In genomic region chr14:104442107-104442551, GRCh38 we compare ENCODE assay signal across 18 cellular contexts.
A peak's percentile ranks its signal among the peaks of the same experiment; 100 is the strongest.
DNase-seq lines count a peak whose midpoint lies in the region; ATAC-seq and TF ChIP-seq lines count a peak whose summit lies in the region.
"Had no signal": no experiment of that assay in that cellular context is flagged by ENCODE, and none has a peak within 500 bp of the region (broad histone marks: within the 10 kb centered on the region; RNA-seq: fewer than 3 reads in every experiment).

No MANE protein-coding gene starts in this region.

- in situ Hi-C loops in G401 (cut with HindIII; ENCODE audit: low sequenced_read_pairs), result no loop called here

- H3K9me3 Mint-ChIP-seq in activated CD8-positive, alpha-beta memory T cell treated with anti-CD3 and anti-CD28 coated beads, Interleukin-2, amount 10 ng/mL, durations not matched to agents 7 days and 5 days (ENCODE audit: low read depth), result peaks cover 5% of the 10 kb centered on the region

- ATAC-seq in Right ventricle myocardium inferior, result no peak
- no peak for ATAC-seq in heart right ventricle
- no peak for ATAC-seq in activated CD8-positive, alpha-beta memory T cell treated with anti-CD3 and anti-CD28 coated beads, Interleukin-2, amount 10 ng/mL, durations not matched to agents 7 days and 5 days
- no peak for ATAC-seq in lung (ENCODE audit: insufficient read depth, low FRiP score)
- ATAC-seq in upper lobe of left lung (ENCODE audit: low FRiP score in 2 of 2), result no peak
- ATAC-seq: lower lobe of right lung had no signal

- H3K36me3 Mint-ChIP-seq in activated CD8-positive, alpha-beta memory T cell treated with anti-CD3 and anti-CD28 coated beads, Interleukin-2, amount 10 ng/mL, durations not matched to agents 7 days and 5 days, result no peaks in the 10 kb centered on the region
- H3K36me3 Mint-ChIP-seq: CD4-positive, alpha-beta memory T cell had no signal

- H3K27ac ChIP-seq in heart right ventricle (no peak overlapping the region), lung (ENCODE audit: low read depth in 1 of 2, low read length in 1 of 2) (no peak overlapping the region), upper lobe of left lung (no peak overlapping the region)
- H3K27ac ChIP-seq: HL-60, lower lobe of right lung, parathyroid adenoma, SJCRH30 had no signal

- intact Hi-C loops in Right ventricle myocardium inferior (cut with DNase I), result no loop called here
- intact Hi-C loops in heart right ventricle (cut with DNase I), result no loop called here

- CTCF ChIA-PET in activated CD8-positive, alpha-beta memory T cell treated with anti-CD3 and anti-CD28 coated beads, Interleukin-2, amount 10 ng/mL, durations not matched to agents 7 days and 5 days (lab: Charles Lee), result no interaction called here

- H3K9me3 ChIP-seq in heart right ventricle (peaks cover 0 to 10% (median 0%) of the 10 kb centered on the region in 11 donors), lung (ENCODE audit: control insufficient read depth in 2 of 2, insufficient read depth in 1 of 2, low read length in 1 of 2) (peaks cover 0 to 2% of the 10 kb centered on the region in 2 donors), upper lobe of left lung (no peaks in the 10 kb centered on the region)
- H3K9me3 ChIP-seq: lower lobe of right lung, SJCRH30 had no signal

- H3K4me3 Mint-ChIP-seq in activated CD8-positive, alpha-beta memory T cell treated with anti-CD3 and anti-CD28 coated beads, Interleukin-2, amount 10 ng/mL, durations not matched to agents 7 days and 5 days, result no peak overlapping the region
- H3K4me3 Mint-ChIP-seq: CD4-positive, alpha-beta memory T cell had no signal

- H3K27me3 Mint-ChIP-seq in activated CD8-positive, alpha-beta memory T cell treated with anti-CD3 and anti-CD28 coated beads, Interleukin-2, amount 10 ng/mL, durations not matched to agents 7 days and 5 days, result no peaks in the 10 kb centered on the region

- no peaks in the 10 kb centered on the region for H3K4me1 Mint-ChIP-seq in activated CD8-positive, alpha-beta memory T cell treated with anti-CD3 and anti-CD28 coated beads, Interleukin-2, amount 10 ng/mL, durations not matched to agents 7 days and 5 days
- H3K4me1 Mint-ChIP-seq: CD4-positive, alpha-beta memory T cell had no signal

- TF ChIP-seq CTCF in heart right ventricle (IDR thresholded peaks at IDR 0.05), result no peak
- TF ChIP-seq CTCF in lung (IDR thresholded peaks at IDR 0.05; ENCODE audit: control extremely low read depth, extremely low read depth), result no peak
- TF ChIP-seq CTCF in upper lobe of left lung (IDR thresholded peaks at IDR 0.05), result no peak

- H3K27me3 ChIP-seq in heart right ventricle, result peaks cover 0 to 14% (median 2%) of the 10 kb centered on the region in 7 donors
- no peaks in the 10 kb centered on the region for H3K27me3 ChIP-seq in lung (ENCODE audit: control insufficient read depth, insufficient read depth)
- no peaks in the 10 kb centered on the region for H3K27me3 ChIP-seq in upper lobe of left lung
- H3K27me3 ChIP-seq: SJCRH30 had no signal

- H3K36me3 ChIP-seq in heart right ventricle (no peaks in the 10 kb centered on the region), lung (ENCODE audit: control insufficient read depth in 2 of 2, insufficient read depth in 2 of 2, low read length in 2 of 2) (no peaks in the 10 kb centered on the region), upper lobe of left lung (no peaks in the 10 kb centered on the region)
- H3K36me3 ChIP-seq: lower lobe of right lung, SJCRH30 had no signal

- H3K4me3 ChIP-seq in heart right ventricle (no peak overlapping the region), lung (no peak overlapping the region), upper lobe of left lung (no peak overlapping the region)
- H3K4me3 ChIP-seq: lower lobe of right lung, SJCRH30 had no signal

- 85 to 86% methylated on average over 19 of the region's 19 CpGs for WGBS in heart right ventricle, 2 donors
- 89 to 90% methylated on average over 19 of the region's 19 CpGs for WGBS in lung, 2 donors
- 60 to 90% methylated on average over 2 to 15 of the region's 19 CpGs for WGBS in upper lobe of left lung, 2 donors

- TF ChIP-seq EP300 in upper lobe of left lung (IDR thresholded peaks at IDR 0.05), result no peak

- H3K27ac Mint-ChIP-seq in activated CD8-positive, alpha-beta memory T cell treated with anti-CD3 and anti-CD28 coated beads, Interleukin-2, amount 10 ng/mL, durations not matched to agents 7 days and 5 days, result no peak overlapping the region
- H3K27ac Mint-ChIP-seq: CD4-positive, alpha-beta memory T cell had no signal

- DNase-seq in Right ventricle myocardium inferior (ENCODE audit: missing footprints) (peak; percentile 47), heart right ventricle (no peak), lung (ENCODE audit: low spot score) (peak; percentile 23), upper lobe of left lung (peak; percentile 13 to 75), G401 (ENCODE audit: low spot score) (no peak), nucleus accumbens (lab: John Stamatoyannopoulos, UW) (no peak)
- peak; percentile 37 for DNase-seq in activated CD8-positive, alpha-beta memory T cell treated with anti-CD3 and anti-CD28 coated beads, Interleukin-2, amount 10 ng/mL, durations not matched to agents 7 days and 5 days
- DNase-seq in activated CD4-positive, alpha-beta T cell treated with anti-CD3 and anti-CD28 coated beads for 1 hour, result no peak
- DNase-seq: anterior cingulate cortex; CD4-positive, alpha-beta memory T cell; lower lobe of right lung; NCI-H1417 treated with DMSO at 0.1 percent for 48 hours; NCI-H2171; NCI-H526 treated with DMSO at 0.1 percent for 48 hours; SJCRH30; T-helper 2 cell had no signal

- TF ChIP-seq POLR2A in upper lobe of left lung (IDR thresholded peaks at IDR 0.05), result no peak

- H3K4me1 ChIP-seq in heart right ventricle, result peaks cover 0 to 8% (median 2%) of the 10 kb centered on the region in 9 donors
- peaks cover 0 to 7% of the 10 kb centered on the region in 2 donors for H3K4me1 ChIP-seq in lung (ENCODE audit: control insufficient read depth in 2 of 2, insufficient read depth in 2 of 2, low read length in 2 of 2)
- H3K4me1 ChIP-seq in upper lobe of left lung, result peaks cover 3 to 5% (median 3%) of the 10 kb centered on the region in 4 donors
- H3K4me1 ChIP-seq: parathyroid adenoma had no signal

Comparison
In these comparisons a context has a peak if more than half of its experiments do, and no peak if none do; other contexts are left out.
1. DNase-seq: peak in Right ventricle myocardium inferior (single experiment), activated CD8-positive, alpha-beta memory T cell treated with anti-CD3 and anti-CD28 coated beads, Interleukin-2, amount 10 ng/mL, durations not matched to agents 7 days and 5 days (single experiment), lung (single experiment) and upper lobe of left lung (2 of 2); none in heart right ventricle (0 of 2), G401 (single experiment), nucleus accumbens (0 of 56) and activated CD4-positive, alpha-beta T cell treated with anti-CD3 and anti-CD28 coated beads for 1 hour (single experiment).